In genomic region chr20:34515484-34516037, GRCh38 we compare ENCODE assay signal across 1 cellular context.
TF ChIP-seq lines count a peak whose summit lies in the region.

No MANE protein-coding gene starts in this region.

TF ChIP-seq in WTC11, 78 proteins besides CTCF, POLR2A, EP300 and RAD21 (continued from another document):
- TF ChIP-seq ERG (CRISPR knock-in tag; IDR thresholded peaks at IDR 0.05) (no peak), SOX15 (CRISPR knock-in tag; IDR thresholded peaks at IDR 0.05) (no peak), MXD4 (CRISPR knock-in tag; IDR thresholded peaks at IDR 0.05; ENCODE audit: borderline replicate concordance) (no peak), E2F5 (CRISPR knock-in tag; IDR thresholded peaks at IDR 0.05) (no peak), ETV6 (CRISPR knock-in tag; IDR thresholded peaks at IDR 0.05) (0 out of 2 replicates have a peak, but pooled peaks have one; percentile 69), FOXK1 (CRISPR knock-in tag; IDR thresholded peaks at IDR 0.05) (0 out of 2 replicates have a peak, but pooled peaks have one; percentile 8), CREB1 (CRISPR knock-in tag; IDR thresholded peaks at IDR 0.05) (no peak), PRRX2 (CRISPR knock-in tag; IDR thresholded peaks at IDR 0.05) (no peak), TP53 (CRISPR knock-in tag; IDR thresholded peaks at IDR 0.05) (no peak), CREM (CRISPR knock-in tag; IDR thresholded peaks at IDR 0.05) (no peak; the same call in 1 of the 2 replicates), ZNF121 (CRISPR knock-in tag; IDR thresholded peaks at IDR 0.05) (no peak), PREB (CRISPR knock-in tag; IDR thresholded peaks at IDR 0.05; ENCODE audit: borderline replicate concordance) (no peak), GTF2I (CRISPR knock-in tag; conservative IDR thresholded peaks at IDR 0.05) (no peak), ZNF281 (CRISPR knock-in tag; IDR thresholded peaks at IDR 0.05) (no peak), NFE2L1 (CRISPR knock-in tag; IDR thresholded peaks at IDR 0.05) (peak; percentile 31; the same call in 1 of the 2 replicates), TEAD1 (CRISPR knock-in tag; IDR thresholded peaks at IDR 0.05) (0 out of 2 replicates have a peak, but pooled peaks have one; percentile 40)
TF ChIP-seq in WTC11: peak in this region for 5.
